Comparison of ENCODE assay signal across 27 cellular contexts in genomic region chr1:199669916-199670315, GRCh38.
"Had no signal": no experiment of that assay in that cellular context is flagged by ENCODE, and none has a peak within 500 bp of the region (broad histone marks: within the 10 kb centered on the region; RNA-seq: fewer than 3 reads in every experiment).

No MANE protein-coding gene starts in this region.

- H3K4me3 ChIP-seq: ascending aorta, breast epithelium, cardiac muscle cell, colonic mucosa, esophagus muscularis mucosa, gastrocnemius medialis had no signal

- H3K9me3 Mint-ChIP-seq: activated CD4-positive, alpha-beta memory T cell treated with anti-CD3 and anti-CD28 coated beads, Interleukin-2, amount 10 ng/mL, durations not matched to agents 7 days and 5 days; activated CD4-positive, alpha-beta T cell treated with anti-CD3 and anti-CD28 coated beads, Interleukin-2, amount 10 ng/mL, durations not matched to agents 24 days and 14 days; activated naive CD4-positive, alpha-beta T cell treated with anti-CD3 and anti-CD28 coated beads, Interleukin-2, amount 10 ng/mL, durations not matched to agents 7 days and 5 days; activated naive CD4-positive, alpha-beta T cell treated with anti-CD3 and anti-CD28 coated beads, Interleukin-2, amount 50 U/mL, for 72 hours; activated naive CD8-positive, alpha-beta T cell treated with anti-CD3 and anti-CD28 coated beads, Interleukin-2, amount 10 ng/mL, durations not matched to agents 7 days and 5 days; activated T-cell treated with anti-CD3 and anti-CD28 coated beads, Interleukin-2, amount 50 U/mL, for 24 hours; activated T-cell treated with anti-CD3 and anti-CD28 coated beads, Interleukin-2, amount 50 U/mL, for 72 hours had no signal

- H3K27ac ChIP-seq: ascending aorta, breast epithelium, cardiac muscle cell, colonic mucosa, esophagus muscularis mucosa, foreskin keratinocyte, gastrocnemius medialis had no signal

- H3K4me1 ChIP-seq: ascending aorta, breast epithelium, colonic mucosa, esophagus muscularis mucosa, foreskin keratinocyte, gastrocnemius medialis had no signal

- H3K4me3 Mint-ChIP-seq: activated CD4-positive, alpha-beta memory T cell treated with anti-CD3 and anti-CD28 coated beads, Interleukin-2, amount 10 ng/mL, durations not matched to agents 7 days and 5 days; activated CD4-positive, alpha-beta T cell treated with anti-CD3 and anti-CD28 coated beads for 36 hours; activated CD4-positive, alpha-beta T cell treated with anti-CD3 and anti-CD28 coated beads, Interleukin-2, amount 10 ng/mL, durations not matched to agents 24 days and 14 days; activated naive CD4-positive, alpha-beta T cell treated with anti-CD3 and anti-CD28 coated beads, Interleukin-2, amount 10 ng/mL, durations not matched to agents 7 days and 5 days; activated naive CD8-positive, alpha-beta T cell treated with anti-CD3 and anti-CD28 coated beads, Interleukin-2, amount 10 ng/mL, durations not matched to agents 7 days and 5 days; activated T-cell treated with anti-CD3 and anti-CD28 coated beads, Interleukin-2, amount 50 U/mL, for 24 hours; activated T-cell treated with anti-CD3 and anti-CD28 coated beads, Interleukin-2, amount 50 U/mL, for 72 hours; brain had no signal

- DNase-seq: activated CD4-positive, alpha-beta memory T cell treated with anti-CD3 and anti-CD28 coated beads, Interleukin-2, amount 10 ng/mL, durations not matched to agents 7 days and 5 days; activated CD4-positive, alpha-beta T cell treated with anti-CD3 and anti-CD28 coated beads for 36 hours; activated CD4-positive, alpha-beta T cell treated with anti-CD3 and anti-CD28 coated beads, Interleukin-2, amount 10 ng/mL, durations not matched to agents 24 days and 14 days; activated CD4-positive, CD25-positive, alpha-beta regulatory T cell; activated CD4-positive, CD25-positive, alpha-beta regulatory T cell treated with anti-CD3 and anti-CD28 coated beads, Interleukin-2, amount 50 U/mL, for 72 hours; activated CD8-positive, alpha-beta memory T cell treated with anti-CD3 and anti-CD28 coated beads, Interleukin-2, amount 50 U/mL, for 48 hours; activated gamma-delta T cell; activated naive CD4-positive, alpha-beta T cell; activated naive CD4-positive, alpha-beta T cell treated with anti-CD3 and anti-CD28 coated beads, Interleukin-2, amount 10 ng/mL, durations not matched to agents 7 days and 5 days; activated naive CD8-positive, alpha-beta T cell treated with anti-CD3 and anti-CD28 coated beads, Interleukin-2, amount 10 ng/mL, durations not matched to agents 7 days and 5 days; activated T-cell treated with anti-CD3 and anti-CD28 coated beads for 4 hours; activated T-cell treated with anti-CD3 and anti-CD28 coated beads, Interleukin-2, amount 50 U/mL, for 24 hours; activated T-cell treated with anti-CD3 and anti-CD28 coated beads, Interleukin-2, amount 50 U/mL, for 72 hours; central memory CD4-positive, alpha-beta T cell; cerebellar nuclear complex; colonic mucosa; effector CD8-positive, alpha-beta T cell; erythroblast; foreskin keratinocyte; gastrocnemius medialis; T-helper 2 cell had no signal

- H3K27me3 ChIP-seq: ascending aorta, breast epithelium, cardiac muscle cell, colonic mucosa, esophagus muscularis mucosa, gastrocnemius medialis had no signal

- H3K36me3 Mint-ChIP-seq: activated naive CD4-positive, alpha-beta T cell treated with anti-CD3 and anti-CD28 coated beads, Interleukin-2, amount 10 ng/mL, durations not matched to agents 7 days and 5 days; activated naive CD4-positive, alpha-beta T cell treated with anti-CD3 and anti-CD28 coated beads, Interleukin-2, amount 50 U/mL, for 72 hours; activated naive CD8-positive, alpha-beta T cell treated with anti-CD3 and anti-CD28 coated beads, Interleukin-2, amount 10 ng/mL, durations not matched to agents 7 days and 5 days; brain had no signal

- ATAC-seq: activated CD4-positive, alpha-beta T cell treated with anti-CD3 and anti-CD28 coated beads for 36 hours; activated naive CD4-positive, alpha-beta T cell treated with anti-CD3 and anti-CD28 coated beads, Interleukin-2, amount 50 U/mL, for 72 hours; activated T-cell treated with anti-CD3 and anti-CD28 coated beads, Interleukin-2, amount 50 U/mL, for 72 hours; foreskin keratinocyte; gastrocnemius medialis had no signal

- H3K27me3 Mint-ChIP-seq: activated naive CD4-positive, alpha-beta T cell treated with anti-CD3 and anti-CD28 coated beads, Interleukin-2, amount 10 ng/mL, durations not matched to agents 7 days and 5 days had no signal

- H3K9me3 ChIP-seq: ascending aorta, breast epithelium, colonic mucosa, esophagus muscularis mucosa, gastrocnemius medialis had no signal

- H3K4me1 Mint-ChIP-seq: activated CD4-positive, alpha-beta memory T cell treated with anti-CD3 and anti-CD28 coated beads, Interleukin-2, amount 10 ng/mL, durations not matched to agents 7 days and 5 days; activated CD4-positive, alpha-beta T cell treated with anti-CD3 and anti-CD28 coated beads for 36 hours; activated CD4-positive, alpha-beta T cell treated with anti-CD3 and anti-CD28 coated beads, Interleukin-2, amount 10 ng/mL, durations not matched to agents 24 days and 14 days; activated naive CD4-positive, alpha-beta T cell treated with anti-CD3 and anti-CD28 coated beads, Interleukin-2, amount 10 ng/mL, durations not matched to agents 7 days and 5 days; activated naive CD8-positive, alpha-beta T cell treated with anti-CD3 and anti-CD28 coated beads, Interleukin-2, amount 10 ng/mL, durations not matched to agents 7 days and 5 days; brain had no signal

- H3K36me3 ChIP-seq: ascending aorta, breast epithelium, cardiac muscle cell, colonic mucosa, esophagus muscularis mucosa, gastrocnemius medialis had no signal

- H3K27ac Mint-ChIP-seq: activated CD4-positive, alpha-beta memory T cell treated with anti-CD3 and anti-CD28 coated beads, Interleukin-2, amount 10 ng/mL, durations not matched to agents 7 days and 5 days; activated CD4-positive, alpha-beta T cell treated with anti-CD3 and anti-CD28 coated beads for 36 hours; activated CD4-positive, alpha-beta T cell treated with anti-CD3 and anti-CD28 coated beads, Interleukin-2, amount 10 ng/mL, durations not matched to agents 24 days and 14 days; activated naive CD4-positive, alpha-beta T cell treated with anti-CD3 and anti-CD28 coated beads, Interleukin-2, amount 10 ng/mL, durations not matched to agents 7 days and 5 days; activated naive CD4-positive, alpha-beta T cell treated with anti-CD3 and anti-CD28 coated beads, Interleukin-2, amount 50 U/mL, for 72 hours; activated naive CD8-positive, alpha-beta T cell treated with anti-CD3 and anti-CD28 coated beads, Interleukin-2, amount 10 ng/mL, durations not matched to agents 7 days and 5 days; activated T-cell treated with anti-CD3 and anti-CD28 coated beads, Interleukin-2, amount 50 U/mL, for 24 hours; activated T-cell treated with anti-CD3 and anti-CD28 coated beads, Interleukin-2, amount 50 U/mL, for 72 hours; brain had no signal
